8 cellular contexts compared by ENCODE assay signal in the genomic region with DNA sequence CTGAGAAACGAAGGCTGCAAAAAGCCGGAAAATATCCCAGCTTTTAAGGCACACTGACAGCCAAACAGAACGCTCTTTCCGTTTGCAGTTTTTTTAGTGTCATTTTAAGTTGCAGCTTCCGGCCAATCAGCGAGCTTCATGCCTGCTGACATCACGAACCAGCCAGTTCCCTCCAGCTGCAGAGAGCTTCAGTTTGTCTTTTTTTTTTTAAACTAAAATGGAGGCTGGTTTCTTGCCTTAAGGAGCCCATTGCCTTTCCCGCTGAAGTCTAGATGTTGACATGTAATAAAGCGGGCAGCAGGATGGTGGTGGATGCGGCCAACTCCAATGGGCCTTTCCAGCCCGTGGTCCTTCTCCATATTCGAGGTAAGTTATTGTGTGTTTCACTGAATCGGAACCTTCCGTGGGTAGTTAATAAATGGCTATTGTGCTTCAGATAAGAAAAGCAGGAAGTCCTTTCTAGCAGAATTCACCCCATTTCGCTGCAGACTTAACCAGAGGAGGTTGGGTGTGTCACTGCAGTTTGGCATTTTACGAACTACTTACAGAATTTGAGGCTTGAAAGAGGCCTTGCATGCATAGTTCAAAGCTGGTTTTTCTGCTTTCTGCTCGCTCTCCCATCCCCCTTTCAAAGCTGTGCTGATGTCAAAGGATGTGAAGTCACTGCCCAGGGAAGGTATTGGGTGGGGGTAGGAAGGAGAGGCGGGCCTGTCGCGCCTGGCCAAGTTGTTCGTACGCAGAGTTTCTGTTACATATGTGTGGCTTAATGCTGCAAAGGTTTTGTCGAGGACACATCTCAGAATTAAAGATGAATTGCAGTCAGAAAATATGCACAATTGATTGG. TPM values are rescaled to one million over a fixed set of nuclear protein-coding genes. Genes with fewer than 3 reads are reported as not detected.
DNase-seq lines count a peak whose midpoint lies in the region; ATAC-seq and TF ChIP-seq lines count a peak whose summit lies in the region.

No MANE protein-coding gene starts in this region.

- WGBS in liver = under 1% methylated on average over 23 of the region's 23 CpGs

- H3K4me3 Mint-ChIP-seq in CD8-positive, alpha-beta T cell = peak overlapping the region; percentile 94
- peak overlapping the region; percentile 86 for H3K4me3 Mint-ChIP-seq in activated CD4-positive, alpha-beta memory T cell treated with anti-CD3 and anti-CD28 coated beads for 36 hours

- TF ChIP-seq CTCF in CD8-positive, alpha-beta T cell (IDR thresholded peaks at IDR 0.05) = no peak
- no peak for TF ChIP-seq CTCF in liver (IDR thresholded peaks at IDR 0.05; ENCODE audit: low read depth, low read length, missing input control)

- peak; percentile 67 to 94 (median 82) for DNase-seq in CD8-positive, alpha-beta T cell
- peak; percentile 90 for DNase-seq in NCI-H774 (lab: John Stamatoyannopoulos, UW)
- DNase-seq in activated CD4-positive, alpha-beta memory T cell treated with anti-CD3 and anti-CD28 coated beads for 36 hours = peak; percentile 91
- DNase-seq in stimulated activated CD4-positive, alpha-beta T cell treated with anti-CD3 and anti-CD28 coated beads, Interleukin-4, amount 100 ng/mL, for 4 hours = peak; percentile 60 to 80

- H3K4me1 ChIP-seq in CD8-positive, alpha-beta T cell (ENCODE audit: insufficient read depth, low read length) = peaks cover 42% of the 10 kb centered on the region
- H3K4me1 ChIP-seq in duodenal mucosa (ENCODE audit: control insufficient read depth in 1 of 2, insufficient read depth in 2 of 2, low read length in 2 of 2) = peaks cover 33 to 38% of the 10 kb centered on the region in 2 donors
- peaks cover 8 to 30% (median 22%) of the 10 kb centered on the region in 4 donors for H3K4me1 ChIP-seq in liver (ENCODE audit: control insufficient read depth in 4 of 4, insufficient read depth in 4 of 4, low read length in 3 of 4)

- peak; percentile 36 to 62 for TF ChIP-seq RAD21 in liver (IDR thresholded peaks at IDR 0.05)

- H3K9ac ChIP-seq in duodenal mucosa (ENCODE audit: low read depth in 1 of 2, low read length in 2 of 2) = peak overlapping the region; percentile 85 to 98
- peak overlapping the region; percentile 87 to 98 for H3K9ac ChIP-seq in liver (ENCODE audit: low read depth in 1 of 2, low read length in 2 of 2)

- H3K27me3 ChIP-seq in CD8-positive, alpha-beta T cell (ENCODE audit: insufficient read depth, low read length) = no peaks in the 10 kb centered on the region
- no peaks in the 10 kb centered on the region for H3K27me3 ChIP-seq in duodenal mucosa (ENCODE audit: control insufficient read depth in 1 of 2, insufficient read depth in 2 of 2, low read length in 2 of 2)
- no peaks in the 10 kb centered on the region for H3K27me3 ChIP-seq in liver (ENCODE audit: control insufficient read depth in 4 of 4, insufficient read depth in 4 of 4, low read length in 3 of 4)

- no peaks in the 10 kb centered on the region for H3K9me3 Mint-ChIP-seq in CD8-positive, alpha-beta T cell
- no peaks in the 10 kb centered on the region for H3K9me3 Mint-ChIP-seq in activated CD4-positive, alpha-beta memory T cell treated with anti-CD3 and anti-CD28 coated beads for 36 hours

- peak; percentile 86 for ATAC-seq in CD8-positive, alpha-beta T cell
- ATAC-seq in GM19455 (IDR thresholded peaks at IDR 0.05; ENCODE audit: unreplicated experiment) (peak; percentile 92), HG03575 (IDR thresholded peaks at IDR 0.05; ENCODE audit: extremely low read depth, insufficient number of reproducible peaks, low FRiP score, unreplicated experiment) (peak; percentile 35)

- H3K27ac ChIP-seq in CD8-positive, alpha-beta T cell (ENCODE audit: low read depth, low read length) = peak overlapping the region; percentile 99
- H3K27ac ChIP-seq in duodenal mucosa (ENCODE audit: low read depth, low read length) (peak overlapping the region; percentile 98), liver (ENCODE audit: low read depth in 1 of 2, low read length in 2 of 2) (peak overlapping the region; percentile 99)

- CTCF ChIA-PET in CD8-positive, alpha-beta T cell (lab: Charles Lee) = interaction anchor here (1.2 to 4.2 kb wide), 7 partner anchors 9 to 103 kb away, joined by 4 to 29 read pairs (median 8); no protein-coding TSS in a partner anchor
- CTCF ChIA-PET in activated CD4-positive, alpha-beta memory T cell treated with anti-CD3 and anti-CD28 coated beads for 36 hours (lab: Charles Lee) = interaction anchor here (0.7 to 7.5 kb wide), 14 partner anchors 10 to 974 kb away, joined by 3 to 59 read pairs (median 4); no protein-coding TSS in a partner anchor

- no peaks in the 10 kb centered on the region for H3K36me3 ChIP-seq in CD8-positive, alpha-beta T cell (ENCODE audit: insufficient read depth, low read length)
- H3K36me3 ChIP-seq in duodenal mucosa (ENCODE audit: control insufficient read depth in 1 of 2, insufficient read depth in 2 of 2, low read length in 2 of 2) = peaks cover 5 to 7% of the 10 kb centered on the region in 2 donors
- H3K36me3 ChIP-seq in liver (ENCODE audit: control insufficient read depth in 4 of 4, insufficient read depth in 3 of 4, low read depth in 1 of 4, low read length in 3 of 4) = peaks cover 0 to 2% (median 0%) of the 10 kb centered on the region in 4 donors

- peak overlapping the region; percentile 80 for H3K4me3 ChIP-seq in CD8-positive, alpha-beta T cell (ENCODE audit: low read depth, low read length)
- H3K4me3 ChIP-seq in duodenal mucosa (ENCODE audit: low read depth in 1 of 2, low read length in 2 of 2) (peak overlapping the region; percentile 79 to 90), liver (ENCODE audit: low read depth in 1 of 3, low read length in 3 of 3) (peak overlapping the region; percentile 70 to 83 (median 79))

- peaks cover 52% of the 10 kb centered on the region for H3K4me1 Mint-ChIP-seq in CD8-positive, alpha-beta T cell (ENCODE audit: low read depth)
- H3K4me1 Mint-ChIP-seq in activated CD4-positive, alpha-beta memory T cell treated with anti-CD3 and anti-CD28 coated beads for 36 hours (ENCODE audit: low read depth) = peaks cover 49% of the 10 kb centered on the region

- intact Hi-C loops in CD8-positive, alpha-beta T cell (cut with DNase I, micrococcal nuclease) = loop anchor here (1.0 to 10.0 kb wide), 13 partner anchors 9 to 1735 kb away; a partner anchor contains a TSS
- intact Hi-C loops in activated CD4-positive, alpha-beta memory T cell treated with anti-CD3 and anti-CD28 coated beads for 36 hours (cut with micrococcal nuclease) = loop anchor here (1.0 to 10.0 kb wide), 4 partner anchors 13 to 1435 kb away; a partner anchor contains a TSS

- no peaks in the 10 kb centered on the region for H3K27me3 Mint-ChIP-seq in CD8-positive, alpha-beta T cell (ENCODE audit: low read depth)
- no peaks in the 10 kb centered on the region for H3K27me3 Mint-ChIP-seq in activated CD4-positive, alpha-beta memory T cell treated with anti-CD3 and anti-CD28 coated beads for 36 hours

- no peaks in the 10 kb centered on the region for H3K9me3 ChIP-seq in CD8-positive, alpha-beta T cell (ENCODE audit: low read length)
- H3K9me3 ChIP-seq in duodenal mucosa (ENCODE audit: control insufficient read depth in 1 of 2, low read length in 2 of 2) (no peaks in the 10 kb centered on the region), liver (ENCODE audit: control insufficient read depth in 4 of 4, low read length in 3 of 4) (no peaks in the 10 kb centered on the region)

- peak overlapping the region; percentile 99 for H3K27ac Mint-ChIP-seq in CD8-positive, alpha-beta T cell
- H3K27ac Mint-ChIP-seq in activated CD4-positive, alpha-beta memory T cell treated with anti-CD3 and anti-CD28 coated beads for 36 hours = peak overlapping the region; percentile 98

- peaks cover 42% of the 10 kb centered on the region for H3K36me3 Mint-ChIP-seq in CD8-positive, alpha-beta T cell
- peaks cover 35% of the 10 kb centered on the region for H3K36me3 Mint-ChIP-seq in activated CD4-positive, alpha-beta memory T cell treated with anti-CD3 and anti-CD28 coated beads for 36 hours

- POLR2A ChIA-PET in CD8-positive, alpha-beta T cell (lab: Charles Lee) = interaction anchor here (0.6 to 10.3 kb wide), 18 partner anchors 10 to 1241 kb away, joined by 3 to 239 read pairs (median 6); no protein-coding TSS in a partner anchor
- POLR2A ChIA-PET in activated CD4-positive, alpha-beta memory T cell treated with anti-CD3 and anti-CD28 coated beads for 36 hours (lab: Charles Lee) = interaction anchor here (0.6 to 7.8 kb wide), 25 partner anchors 10 to 552 kb away, joined by 3 to 229 read pairs (median 5); no protein-coding TSS in a partner anchor

TF ChIP-seq in liver, 16 proteins besides CTCF, POLR2A, EP300 and RAD21 (continues in another document):
- TF ChIP-seq RXRA (IDR thresholded peaks at IDR 0.05) (peak in 1 of 2 donors; percentile 60), JUND (IDR thresholded peaks at IDR 0.05) (peak; percentile 42 to 65)
- TF ChIP-seq, protein P1, sequence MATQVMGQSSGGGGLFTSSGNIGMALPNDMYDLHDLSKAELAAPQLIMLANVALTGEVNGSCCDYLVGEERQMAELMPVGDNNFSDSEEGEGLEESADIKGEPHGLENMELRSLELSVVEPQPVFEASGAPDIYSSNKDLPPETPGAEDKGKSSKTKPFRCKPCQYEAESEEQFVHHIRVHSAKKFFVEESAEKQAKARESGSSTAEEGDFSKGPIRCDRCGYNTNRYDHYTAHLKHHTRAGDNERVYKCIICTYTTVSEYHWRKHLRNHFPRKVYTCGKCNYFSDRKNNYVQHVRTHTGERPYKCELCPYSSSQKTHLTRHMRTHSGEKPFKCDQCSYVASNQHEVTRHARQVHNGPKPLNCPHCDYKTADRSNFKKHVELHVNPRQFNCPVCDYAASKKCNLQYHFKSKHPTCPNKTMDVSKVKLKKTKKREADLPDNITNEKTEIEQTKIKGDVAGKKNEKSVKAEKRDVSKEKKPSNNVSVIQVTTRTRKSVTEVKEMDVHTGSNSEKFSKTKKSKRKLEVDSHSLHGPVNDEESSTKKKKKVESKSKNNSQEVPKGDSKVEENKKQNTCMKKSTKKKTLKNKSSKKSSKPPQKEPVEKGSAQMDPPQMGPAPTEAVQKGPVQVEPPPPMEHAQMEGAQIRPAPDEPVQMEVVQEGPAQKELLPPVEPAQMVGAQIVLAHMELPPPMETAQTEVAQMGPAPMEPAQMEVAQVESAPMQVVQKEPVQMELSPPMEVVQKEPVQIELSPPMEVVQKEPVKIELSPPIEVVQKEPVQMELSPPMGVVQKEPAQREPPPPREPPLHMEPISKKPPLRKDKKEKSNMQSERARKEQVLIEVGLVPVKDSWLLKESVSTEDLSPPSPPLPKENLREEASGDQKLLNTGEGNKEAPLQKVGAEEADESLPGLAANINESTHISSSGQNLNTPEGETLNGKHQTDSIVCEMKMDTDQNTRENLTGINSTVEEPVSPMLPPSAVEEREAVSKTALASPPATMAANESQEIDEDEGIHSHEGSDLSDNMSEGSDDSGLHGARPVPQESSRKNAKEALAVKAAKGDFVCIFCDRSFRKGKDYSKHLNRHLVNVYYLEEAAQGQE (IDR thresholded peaks at IDR 0.05) = peak; percentile 88
- TF ChIP-seq, protein P2, sequence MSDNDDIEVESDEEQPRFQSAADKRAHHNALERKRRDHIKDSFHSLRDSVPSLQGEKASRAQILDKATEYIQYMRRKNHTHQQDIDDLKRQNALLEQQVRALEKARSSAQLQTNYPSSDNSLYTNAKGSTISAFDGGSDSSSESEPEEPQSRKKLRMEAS (IDR thresholded peaks at IDR 0.05) = peak; percentile 56

RNA-seq across cellular contexts. Expression of a gene that starts 48.4 kb away (rescaled TPM):
- 100 to 1,000 TPM; 557 to 560 TPM for total RNA-seq in CD8-positive, alpha-beta T cell
- 100 to 1,000 TPM; 252 to 268 TPM for total RNA-seq in activated CD4-positive, alpha-beta memory T cell treated with anti-CD3 and anti-CD28 coated beads for 36 hours
- total RNA-seq in liver = 10 to 100 TPM; 48.2 to 52.3 TPM
- 10 to 100 TPM; 33.5 to 39.6 TPM for polyA plus RNA-seq in liver

Comparison
In these comparisons a context has a peak if more than half of its experiments do, and no peak if none do; other contexts are left out.
1. Peak in every context shown above with its lines: DNase-seq, ATAC-seq, H3K4me3 ChIP-seq and H3K27ac ChIP-seq.
2. ATAC-seq: peak in every context shown above with its lines; median percentile 92 in GM19455; 86 in CD8-positive, alpha-beta T cell; 35 in HG03575.
3. RNA of a gene that starts 48.4 kb away (total RNA-seq): 557 to 560 TPM in CD8-positive, alpha-beta T cell and 252 to 268 TPM in activated CD4-positive, alpha-beta memory T cell treated with anti-CD3 and anti-CD28 coated beads for 36 hours; 48.2 to 52.3 TPM in liver; every median in the first group is over 4 times any median in the second.